ENCODE assay signal across 9 cellular contexts in genomic region chr1:20165522-20165951, GRCh38. TPM values are rescaled to one million over a fixed set of nuclear protein-coding genes. Genes with fewer than 3 reads are reported as not detected.
DNase-seq lines count a peak whose midpoint lies in the region; ATAC-seq and TF ChIP-seq lines count a peak whose summit lies in the region.
"Had no signal": no experiment of that assay in that cellular context is flagged by ENCODE, and none has a peak within 500 bp of the region (broad histone marks: within the 10 kb centered on the region; RNA-seq: fewer than 3 reads in every experiment).

No MANE protein-coding gene starts in this region.

- H3K27me3 ChIP-seq in cardiac muscle cell (no peaks in the 10 kb centered on the region), right atrium auricular region (no peaks in the 10 kb centered on the region), PC-3 (ENCODE audit: low read length) (no peaks in the 10 kb centered on the region), testis (no peaks in the 10 kb centered on the region)

- no peaks in the 10 kb centered on the region for H3K9me2 ChIP-seq in PC-3 (replicated peaks; ENCODE audit: low read length)

- H3K36me3 ChIP-seq in cardiac muscle cell (no peaks in the 10 kb centered on the region), right atrium auricular region (no peaks in the 10 kb centered on the region), PC-3 (ENCODE audit: low read depth, low read length) (no peaks in the 10 kb centered on the region), testis (ENCODE audit: low read depth, missing control alignments) (no peaks in the 10 kb centered on the region)

- no peaks in the 10 kb centered on the region for H3K79me2 ChIP-seq in PC-3 (ENCODE audit: low read length)

- peak overlapping the region; percentile 56 for H2AFZ ChIP-seq in PC-3 (ENCODE audit: low read length)

- H3K4me3 ChIP-seq in cardiac muscle cell (no peak overlapping the region), right atrium auricular region (no peak overlapping the region), PC-3 (ENCODE audit: low read length) (0 out of 2 replicates have a peak overlapping the region, but pooled peaks have one; percentile 25), testis (no peak overlapping the region)

- BruUV-seq in PC-3 (replicated peaks; lab: Mats Ljungman, UMichigan), result no TSS peak

- ATAC-seq in PC-3 (peak; percentile 63), esophagus mucosa (peak; percentile 55)

- H3K9ac ChIP-seq in PC-3 (ENCODE audit: low read length), result peak overlapping the region; percentile 65

- POLR2A ChIA-PET in PC-3 (lab: Charles Lee; ENCODE audit: unreplicated experiment), result interaction anchor here (0.7 kb wide), 1 partner anchor 117 kb away, joined by 10 read pairs; no protein-coding TSS in a partner anchor

- no peak for TF ChIP-seq POLR2A in testis (IDR thresholded peaks at IDR 0.05)

- intact Hi-C loops in PC-3 (cut with micrococcal nuclease), result no loop called here
- intact Hi-C loops in testis (cut with DNase I; ENCODE audit: low total_unique reads), result no loop called here
- intact Hi-C loops in head of caudate nucleus (cut with DNase I), result no loop called here

- H4K20me1 ChIP-seq in PC-3 (ENCODE audit: low read length), result no peaks in the 10 kb centered on the region

- CTCF ChIA-PET in PC-3 (lab: Charles Lee), result interaction anchor here (0.5 to 1.7 kb wide), 6 partner anchors 14 to 328 kb away, joined by 3 to 25 read pairs (median 4); no protein-coding TSS in a partner anchor

- H3K9me3 ChIP-seq in cardiac muscle cell (ENCODE audit: low read depth) (no peaks in the 10 kb centered on the region), right atrium auricular region (peaks cover 0 to 10% of the 10 kb centered on the region in 2 donors), PC-3 (ENCODE audit: low read length) (0 out of 2 replicates have a peak, but pooled peaks cover 7% of the 10 kb centered on the region), testis (no peaks in the 10 kb centered on the region)

- TF ChIP-seq CTCF in cardiac muscle cell (IDR thresholded peaks at IDR 0.05; ENCODE audit: low read depth, low read length) (peak; percentile 55), right atrium auricular region (IDR thresholded peaks at IDR 0.05) (peak in 1 of 2 donors; percentile 39), PC-3 (conservative IDR thresholded peaks at IDR 0.05; ENCODE audit: low read depth, low read length) (peak; percentile 72), testis (IDR thresholded peaks at IDR 0.05) (peak in 2 of 3 experiments; percentile 18 to 43)

- DNase-seq in cardiac muscle cell (ENCODE audit: low read depth in 1 of 2, low spot score in 1 of 2), result peak in 1 of 2 donors; percentile 35
- DNase-seq in right atrium auricular region (ENCODE audit: low spot score), result no peak
- peak; percentile 62 for DNase-seq in PC-3
- no peak for DNase-seq in testis
- DNase-seq in hippocampal formation (lab: John Stamatoyannopoulos, UW), result no peak
- no peak for DNase-seq in NCI-H146 (lab: John Stamatoyannopoulos, UW)
- DNase-seq in head of caudate nucleus, result no peak
- DNase-seq: activated CD8-positive, alpha-beta memory T cell treated with anti-CD3 and anti-CD28 coated beads for 24 hours had no signal

- H3K4me1 ChIP-seq in cardiac muscle cell (ENCODE audit: low read depth) (no peaks in the 10 kb centered on the region), right atrium auricular region (peaks cover 0 to 25% of the 10 kb centered on the region in 2 donors), PC-3 (ENCODE audit: insufficient read depth, low read length) (peaks cover 25% of the 10 kb centered on the region), testis (peaks cover 21% of the 10 kb centered on the region)

- no peaks in the 10 kb centered on the region for H3F3A ChIP-seq in PC-3 (ENCODE audit: low read length, unreplicated experiment)

- peak overlapping the region; percentile 68 for H3K4me2 ChIP-seq in PC-3 (ENCODE audit: low read length)

- WGBS in testis, 2 donors, result 75 to 89% methylated on average over 15 to 16 of the region's 16 CpGs

- no peak overlapping the region for H3K27ac ChIP-seq in cardiac muscle cell
- no peak overlapping the region for H3K27ac ChIP-seq in right atrium auricular region
- peak overlapping the region; percentile 89 for H3K27ac ChIP-seq in PC-3 (ENCODE audit: low read length)
- H3K27ac ChIP-seq in testis, result no peak overlapping the region

RNA-seq across cellular contexts. Expression of gene UBXN10, which starts 20.4 kb away (rescaled TPM):
- total RNA-seq in cardiac muscle cell, result 1.8 TPM in 2 replicates
- polyA plus RNA-seq in cardiac muscle cell, result 0.79 and 1.3 TPM in 2 replicates
- 1 to 10 TPM; 2.7 to 7.3 TPM for total RNA-seq in right atrium auricular region
- total RNA-seq in PC-3 (2014; rRNA removed), result 0.12 TPM in 1 of 2 replicates, not detected in the other
- 0.04 TPM for total RNA-seq in esophagus mucosa
- 10 to 100 TPM; 18.2 to 23.7 TPM for total RNA-seq in testis
- 43.7 TPM for polyA plus RNA-seq in testis (ENCODE audit: insufficient read depth, low read depth, low replicate concordance)

RNA-seq across cellular contexts. Expression of gene PLA2G2C, which starts 20.8 kb away (rescaled TPM):
- total RNA-seq in cardiac muscle cell, result not detected in 2 replicates
- not detected in 2 replicates for polyA plus RNA-seq in cardiac muscle cell
- not detected for total RNA-seq in right atrium auricular region
- 0.12 TPM in 1 of 2 replicates, not detected in the other for total RNA-seq in PC-3 (2014; rRNA removed)
- total RNA-seq in esophagus mucosa, result 0.48 TPM
- total RNA-seq in testis, result under 1 TPM; 0.31 to 0.47 TPM
- polyA plus RNA-seq in testis (ENCODE audit: insufficient read depth, low read depth, low replicate concordance), result 1.1 TPM

RNA-seq across cellular contexts. Expression of gene PLA2G2F, which starts 26.4 kb away (rescaled TPM):
- total RNA-seq in cardiac muscle cell (not detected in 2 replicates), right atrium auricular region (not detected), PC-3 (2014; rRNA removed) (0.18 TPM in 1 of 2 replicates, not detected in the other), esophagus mucosa (0.04 TPM), testis (not detected)
- polyA plus RNA-seq in cardiac muscle cell (not detected in 2 replicates), testis (ENCODE audit: insufficient read depth, low read depth, low replicate concordance) (not detected)

RNA-seq across cellular contexts. Expression of gene PLA2G2D, which starts 46.2 kb away (rescaled TPM):
- total RNA-seq in cardiac muscle cell, result not detected in 2 replicates
- not detected in 2 replicates for polyA plus RNA-seq in cardiac muscle cell
- total RNA-seq in right atrium auricular region, result not detected
- not detected in 2 replicates for total RNA-seq in PC-3 (2014; rRNA removed)
- total RNA-seq in esophagus mucosa, result 0.20 TPM
- total RNA-seq in testis, result under 1 TPM in 1 of 2 donors, not detected in 1; 0.16 TPM
- 3.7 TPM for polyA plus RNA-seq in testis (ENCODE audit: insufficient read depth, low read depth, low replicate concordance)
